Comparison of ENCODE assay signal across 9 cellular contexts in genomic region chr6:109187399-109188114, GRCh38.
DNase-seq lines count a peak whose midpoint lies in the region; ATAC-seq and TF ChIP-seq lines count a peak whose summit lies in the region.
"Had no signal": no experiment of that assay in that cellular context is flagged by ENCODE, and none has a peak within 500 bp of the region (broad histone marks: within the 10 kb centered on the region; RNA-seq: fewer than 3 reads in every experiment).

No MANE protein-coding gene starts in this region.

- H3K9me3 ChIP-seq in DOHH2 (ENCODE audit: control insufficient read depth, insufficient read depth, low read length) (peaks cover 6% of the 10 kb centered on the region; the same call in 1 of the 2 replicates), right cardiac atrium (ENCODE audit: control insufficient read depth, low read length) (no peaks in the 10 kb centered on the region), gastrocnemius medialis (no peaks in the 10 kb centered on the region)

- H3F3A ChIP-seq in DOHH2 (ENCODE audit: control insufficient read depth, insufficient read depth) = no peaks in the 10 kb centered on the region

- H3K4me3 Mint-ChIP-seq in activated naive CD8-positive, alpha-beta T cell treated with anti-CD3 and anti-CD28 coated beads, Interleukin-2, amount 10 ng/mL, durations not matched to agents 7 days and 5 days = no peak overlapping the region
- H3K4me3 Mint-ChIP-seq: T-helper 1 cell treated with Interleukin-12 subunit alpha and Interleukin-12 subunit beta and Interleukin-4 antibody, amounts not matched to agents 30 μg/mL and 1 μg/mL, for 36 hours had no signal

- intact Hi-C loops in right cardiac atrium (cut with DNase I) = loop anchor here (5.0 kb wide), 3 partner anchors 195 to 210 kb away; partner anchors contain the start of gene CD164 (in 3 of the 4)
- intact Hi-C loops in gastrocnemius medialis (cut with DNase I; ENCODE audit: low total_unique reads) = loop anchor here (1.0 to 5.0 kb wide), 3 partner anchors 105 to 250 kb away; no protein-coding TSS in a partner anchor

- H3K36me3 ChIP-seq in DOHH2 (ENCODE audit: control insufficient read depth, low read length) (no peaks in the 10 kb centered on the region), gastrocnemius medialis (no peaks in the 10 kb centered on the region)

- H3K27me3 ChIP-seq in DOHH2 (ENCODE audit: control insufficient read depth, low read length) (peaks cover 26% of the 10 kb centered on the region), right cardiac atrium (ENCODE audit: control insufficient read depth, insufficient read depth) (no peaks in the 10 kb centered on the region), gastrocnemius medialis (no peaks in the 10 kb centered on the region)

- TF ChIP-seq CTCF in DOHH2 (IDR thresholded peaks at IDR 0.05; ENCODE audit: low read depth, low read length, poor library complexity, severe bottlenecking) = peak; percentile 88
- TF ChIP-seq CTCF in gastrocnemius medialis (IDR thresholded peaks at IDR 0.05 in 4 of 5, conservative IDR thresholded peaks at IDR 0.05 in 1 of 5) = peak; percentile 85 to 96 (median 94)

- no peak overlapping the region for H3K4me2 ChIP-seq in DOHH2 (ENCODE audit: low read length)

- no peak overlapping the region for H3K27ac Mint-ChIP-seq in activated naive CD8-positive, alpha-beta T cell treated with anti-CD3 and anti-CD28 coated beads, Interleukin-2, amount 10 ng/mL, durations not matched to agents 7 days and 5 days
- H3K27ac Mint-ChIP-seq: T-helper 1 cell treated with Interleukin-12 subunit alpha and Interleukin-12 subunit beta and Interleukin-4 antibody, amounts not matched to agents 30 μg/mL and 1 μg/mL, for 36 hours had no signal

- H3K4me3 ChIP-seq in DOHH2 (ENCODE audit: low read length) (no peak overlapping the region), right cardiac atrium (ENCODE audit: low read length) (no peak overlapping the region), gastrocnemius medialis (no peak overlapping the region)

- peaks cover 42% of the 10 kb centered on the region for H3K27me3 Mint-ChIP-seq in activated naive CD8-positive, alpha-beta T cell treated with anti-CD3 and anti-CD28 coated beads, Interleukin-2, amount 10 ng/mL, durations not matched to agents 7 days and 5 days

- DNase-seq in KG1 (lab: John Stamatoyannopoulos, UW) (peak; percentile 26), SKM-1 treated with dmso at 0.1 percent for 144 hours (lab: John Stamatoyannopoulos, UW; ENCODE audit: unreplicated experiment) (peak; percentile 17), right cardiac atrium (peak; percentile 15 to 70 (median 66)), gastrocnemius medialis (peak; percentile 22 to 25), foreskin melanocyte (no peak)
- DNase-seq in activated naive CD8-positive, alpha-beta T cell treated with anti-CD3 and anti-CD28 coated beads, Interleukin-2, amount 10 ng/mL, durations not matched to agents 7 days and 5 days = peak; percentile 63

- H3K27ac ChIP-seq in DOHH2 (ENCODE audit: low read depth, low read length) (no peak overlapping the region), right cardiac atrium (ENCODE audit: low read length) (no peak overlapping the region), gastrocnemius medialis (no peak overlapping the region)

- in situ Hi-C loops in gastrocnemius medialis (cut with MboI; ENCODE audit: low sequenced_read_pairs in 4 of 4) = loop anchor here in 2 of 4 donors (5.0 to 10.0 kb wide), 2 partner anchors 197 to 200 kb away; partner anchors contain the start of gene CD164 (in 1 of the 2)

- H3K4me1 Mint-ChIP-seq in activated naive CD8-positive, alpha-beta T cell treated with anti-CD3 and anti-CD28 coated beads, Interleukin-2, amount 10 ng/mL, durations not matched to agents 7 days and 5 days = peaks cover 4% of the 10 kb centered on the region

- 27% methylated on average over 5 of the region's 5 CpGs for WGBS in right cardiac atrium

- peaks cover 17% of the 10 kb centered on the region for H3K9me3 Mint-ChIP-seq in activated naive CD8-positive, alpha-beta T cell treated with anti-CD3 and anti-CD28 coated beads, Interleukin-2, amount 10 ng/mL, durations not matched to agents 7 days and 5 days

- H3K36me3 Mint-ChIP-seq in activated naive CD8-positive, alpha-beta T cell treated with anti-CD3 and anti-CD28 coated beads, Interleukin-2, amount 10 ng/mL, durations not matched to agents 7 days and 5 days = peaks cover 10% of the 10 kb centered on the region

- no peaks in the 10 kb centered on the region for H3K9me2 ChIP-seq in DOHH2 (replicated peaks; ENCODE audit: control insufficient read depth, low read length)

- ATAC-seq in activated naive CD8-positive, alpha-beta T cell treated with anti-CD3 and anti-CD28 coated beads, Interleukin-2, amount 10 ng/mL, durations not matched to agents 7 days and 5 days (ENCODE audit: low read depth) = peak; percentile 73
- peak; percentile 47 to 67 for ATAC-seq in right cardiac atrium
- peak; percentile 58 to 68 for ATAC-seq in gastrocnemius medialis
- no peak for ATAC-seq in HG02884 (IDR thresholded peaks at IDR 0.05; ENCODE audit: unreplicated experiment)

- POLR2A ChIA-PET in activated naive CD8-positive, alpha-beta T cell treated with anti-CD3 and anti-CD28 coated beads, Interleukin-2, amount 10 ng/mL, durations not matched to agents 7 days and 5 days (lab: Charles Lee) = interaction anchor here (1.1 to 2.9 kb wide), 2 partner anchors 49 to 195 kb away, joined by 3 to 41 read pairs; partner anchors contain the start of gene CD164

- no peaks in the 10 kb centered on the region for H4K20me1 ChIP-seq in DOHH2 (ENCODE audit: control insufficient read depth, insufficient read depth, low read depth, low read length)

- H3K79me2 ChIP-seq in DOHH2 (ENCODE audit: control insufficient read depth, low read length) = no peaks in the 10 kb centered on the region

- H3K4me1 ChIP-seq in DOHH2 (ENCODE audit: control insufficient read depth, low read length) = peaks cover 12% of the 10 kb centered on the region
- H3K4me1 ChIP-seq in right cardiac atrium (ENCODE audit: control insufficient read depth, insufficient read depth, low read length) = peaks cover 1% of the 10 kb centered on the region
- peaks cover 0 to 3% of the 10 kb centered on the region in 2 donors for H3K4me1 ChIP-seq in gastrocnemius medialis

- no peak for TF ChIP-seq POLR2A in gastrocnemius medialis (IDR thresholded peaks at IDR 0.05)
